Comparison of ENCODE assay signal across 1 cellular context in the genomic region with DNA sequence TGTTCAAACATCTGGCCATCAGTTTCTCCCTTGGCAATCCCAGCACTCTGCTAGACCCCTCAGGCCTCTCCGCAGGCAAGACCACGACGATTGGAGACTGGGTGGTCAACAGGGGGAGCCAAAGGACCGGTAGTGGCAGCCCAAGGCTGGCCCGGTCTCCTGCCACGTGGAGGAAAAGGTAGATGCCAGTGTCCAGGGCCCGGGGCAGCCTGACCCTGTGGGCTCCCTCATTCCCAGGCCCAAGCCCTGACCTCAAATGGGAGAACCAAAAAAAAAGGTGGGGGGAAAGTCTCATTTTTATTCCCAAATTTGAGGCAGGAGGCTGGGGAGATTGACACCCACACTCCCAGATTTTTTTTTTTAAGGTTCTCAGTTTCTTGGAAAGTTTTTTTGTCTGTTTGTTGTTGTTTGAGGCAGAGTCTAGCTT.
A peak's percentile ranks its signal among the peaks of the same experiment; 100 is the strongest.
TF ChIP-seq lines count a peak whose summit lies in the region.

No MANE protein-coding gene starts in this region.

TF ChIP-seq in HepG2, 621 proteins besides CTCF, POLR2A, EP300 and RAD21 (continues in another document):
- peak; percentile 72; the same call in 1 of the 3 replicates for TF ChIP-seq MXI1 (IDR thresholded peaks at IDR 0.05; ENCODE audit: borderline replicate concordance, low read depth, low read length)
- TF ChIP-seq, protein P1, sequence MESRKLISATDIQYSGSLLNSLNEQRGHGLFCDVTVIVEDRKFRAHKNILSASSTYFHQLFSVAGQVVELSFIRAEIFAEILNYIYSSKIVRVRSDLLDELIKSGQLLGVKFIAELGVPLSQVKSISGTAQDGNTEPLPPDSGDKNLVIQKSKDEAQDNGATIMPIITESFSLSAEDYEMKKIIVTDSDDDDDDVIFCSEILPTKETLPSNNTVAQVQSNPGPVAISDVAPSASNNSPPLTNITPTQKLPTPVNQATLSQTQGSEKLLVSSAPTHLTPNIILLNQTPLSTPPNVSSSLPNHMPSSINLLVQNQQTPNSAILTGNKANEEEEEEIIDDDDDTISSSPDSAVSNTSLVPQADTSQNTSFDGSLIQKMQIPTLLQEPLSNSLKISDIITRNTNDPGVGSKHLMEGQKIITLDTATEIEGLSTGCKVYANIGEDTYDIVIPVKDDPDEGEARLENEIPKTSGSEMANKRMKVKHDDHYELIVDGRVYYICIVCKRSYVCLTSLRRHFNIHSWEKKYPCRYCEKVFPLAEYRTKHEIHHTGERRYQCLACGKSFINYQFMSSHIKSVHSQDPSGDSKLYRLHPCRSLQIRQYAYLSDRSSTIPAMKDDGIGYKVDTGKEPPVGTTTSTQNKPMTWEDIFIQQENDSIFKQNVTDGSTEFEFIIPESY (CRISPR knock-in tag; IDR thresholded peaks at IDR 0.05): peak; percentile 51; the same call in 1 of the 2 replicates
- no peak for TF ChIP-seq NR2F6 (IDR thresholded peaks at IDR 0.05)
- peak; percentile 54; the same call in 1 of the 2 replicates for TF ChIP-seq NR2F6 (CRISPR knock-in tag; IDR thresholded peaks at IDR 0.05)
- peak; percentile 98 for TF ChIP-seq STAG1 (CRISPR knock-in tag; IDR thresholded peaks at IDR 0.05)
- peak; percentile 85; the same call in 1 of the 2 replicates for TF ChIP-seq HNRNPL (IDR thresholded peaks at IDR 0.05; ENCODE audit: low read depth, low read length)
- TF ChIP-seq ZNF768 (CRISPR knock-in tag; IDR thresholded peaks at IDR 0.05): peak; percentile 34; the same call in 1 of the 2 replicates
- no peak for TF ChIP-seq SRF (IDR thresholded peaks at IDR 0.05; ENCODE audit: low read depth, low read length)
- TF ChIP-seq ZNF317 (CRISPR knock-in tag; IDR thresholded peaks at IDR 0.05): no peak
- TF ChIP-seq, protein P2, sequence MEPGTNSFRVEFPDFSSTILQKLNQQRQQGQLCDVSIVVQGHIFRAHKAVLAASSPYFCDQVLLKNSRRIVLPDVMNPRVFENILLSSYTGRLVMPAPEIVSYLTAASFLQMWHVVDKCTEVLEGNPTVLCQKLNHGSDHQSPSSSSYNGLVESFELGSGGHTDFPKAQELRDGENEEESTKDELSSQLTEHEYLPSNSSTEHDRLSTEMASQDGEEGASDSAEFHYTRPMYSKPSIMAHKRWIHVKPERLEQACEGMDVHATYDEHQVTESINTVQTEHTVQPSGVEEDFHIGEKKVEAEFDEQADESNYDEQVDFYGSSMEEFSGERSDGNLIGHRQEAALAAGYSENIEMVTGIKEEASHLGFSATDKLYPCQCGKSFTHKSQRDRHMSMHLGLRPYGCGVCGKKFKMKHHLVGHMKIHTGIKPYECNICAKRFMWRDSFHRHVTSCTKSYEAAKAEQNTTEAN (CRISPR knock-in tag; conservative IDR thresholded peaks at IDR 0.05): no peak
- TF ChIP-seq ZNF335 (CRISPR knock-in tag; IDR thresholded peaks at IDR 0.05): 0 out of 2 replicates have a peak, but pooled peaks have one; percentile 35
- peak; percentile 70; the same call in 1 of the 2 replicates for TF ChIP-seq ZNF501 (CRISPR knock-in tag; IDR thresholded peaks at IDR 0.05)
- TF ChIP-seq RXRA (CRISPR knock-in tag; IDR thresholded peaks at IDR 0.05): 0 out of 2 replicates have a peak, but pooled peaks have one; percentile 15
- TF ChIP-seq, protein P3, sequence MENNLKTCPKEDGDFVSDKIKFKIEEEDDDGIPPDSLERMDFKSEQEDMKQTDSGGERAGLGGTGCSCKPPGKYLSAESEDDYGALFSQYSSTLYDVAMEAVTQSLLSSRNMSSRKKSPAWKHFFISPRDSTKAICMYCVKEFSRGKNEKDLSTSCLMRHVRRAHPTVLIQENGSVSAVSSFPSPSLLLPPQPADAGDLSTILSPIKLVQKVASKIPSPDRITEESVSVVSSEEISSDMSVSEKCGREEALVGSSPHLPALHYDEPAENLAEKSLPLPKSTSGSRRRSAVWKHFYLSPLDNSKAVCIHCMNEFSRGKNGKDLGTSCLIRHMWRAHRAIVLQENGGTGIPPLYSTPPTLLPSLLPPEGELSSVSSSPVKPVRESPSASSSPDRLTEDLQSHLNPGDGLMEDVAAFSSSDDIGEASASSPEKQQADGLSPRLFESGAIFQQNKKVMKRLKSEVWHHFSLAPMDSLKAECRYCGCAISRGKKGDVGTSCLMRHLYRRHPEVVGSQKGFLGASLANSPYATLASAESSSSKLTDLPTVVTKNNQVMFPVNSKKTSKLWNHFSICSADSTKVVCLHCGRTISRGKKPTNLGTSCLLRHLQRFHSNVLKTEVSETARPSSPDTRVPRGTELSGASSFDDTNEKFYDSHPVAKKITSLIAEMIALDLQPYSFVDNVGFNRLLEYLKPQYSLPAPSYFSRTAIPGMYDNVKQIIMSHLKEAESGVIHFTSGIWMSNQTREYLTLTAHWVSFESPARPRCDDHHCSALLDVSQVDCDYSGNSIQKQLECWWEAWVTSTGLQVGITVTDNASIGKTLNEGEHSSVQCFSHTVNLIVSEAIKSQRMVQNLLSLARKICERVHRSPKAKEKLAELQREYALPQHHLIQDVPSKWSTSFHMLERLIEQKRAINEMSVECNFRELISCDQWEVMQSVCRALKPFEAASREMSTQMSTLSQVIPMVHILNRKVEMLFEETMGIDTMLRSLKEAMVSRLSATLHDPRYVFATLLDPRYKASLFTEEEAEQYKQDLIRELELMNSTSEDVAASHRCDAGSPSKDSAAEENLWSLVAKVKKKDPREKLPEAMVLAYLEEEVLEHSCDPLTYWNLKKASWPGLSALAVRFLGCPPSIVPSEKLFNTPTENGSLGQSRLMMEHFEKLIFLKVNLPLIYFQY (CRISPR knock-in tag; IDR thresholded peaks at IDR 0.05; ENCODE audit: borderline replicate concordance): peak; percentile 91
- no peak; the same call in 1 of the 2 replicates for TF ChIP-seq ZNF350 (CRISPR knock-in tag; IDR thresholded peaks at IDR 0.05; ENCODE audit: borderline replicate concordance, low read depth)
- TF ChIP-seq, protein P4, sequence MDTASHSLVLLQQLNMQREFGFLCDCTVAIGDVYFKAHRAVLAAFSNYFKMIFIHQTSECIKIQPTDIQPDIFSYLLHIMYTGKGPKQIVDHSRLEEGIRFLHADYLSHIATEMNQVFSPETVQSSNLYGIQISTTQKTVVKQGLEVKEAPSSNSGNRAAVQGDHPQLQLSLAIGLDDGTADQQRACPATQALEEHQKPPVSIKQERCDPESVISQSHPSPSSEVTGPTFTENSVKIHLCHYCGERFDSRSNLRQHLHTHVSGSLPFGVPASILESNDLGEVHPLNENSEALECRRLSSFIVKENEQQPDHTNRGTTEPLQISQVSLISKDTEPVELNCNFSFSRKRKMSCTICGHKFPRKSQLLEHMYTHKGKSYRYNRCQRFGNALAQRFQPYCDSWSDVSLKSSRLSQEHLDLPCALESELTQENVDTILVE (CRISPR knock-in tag; IDR thresholded peaks at IDR 0.05): peak; percentile 72
- TF ChIP-seq, protein P5, sequence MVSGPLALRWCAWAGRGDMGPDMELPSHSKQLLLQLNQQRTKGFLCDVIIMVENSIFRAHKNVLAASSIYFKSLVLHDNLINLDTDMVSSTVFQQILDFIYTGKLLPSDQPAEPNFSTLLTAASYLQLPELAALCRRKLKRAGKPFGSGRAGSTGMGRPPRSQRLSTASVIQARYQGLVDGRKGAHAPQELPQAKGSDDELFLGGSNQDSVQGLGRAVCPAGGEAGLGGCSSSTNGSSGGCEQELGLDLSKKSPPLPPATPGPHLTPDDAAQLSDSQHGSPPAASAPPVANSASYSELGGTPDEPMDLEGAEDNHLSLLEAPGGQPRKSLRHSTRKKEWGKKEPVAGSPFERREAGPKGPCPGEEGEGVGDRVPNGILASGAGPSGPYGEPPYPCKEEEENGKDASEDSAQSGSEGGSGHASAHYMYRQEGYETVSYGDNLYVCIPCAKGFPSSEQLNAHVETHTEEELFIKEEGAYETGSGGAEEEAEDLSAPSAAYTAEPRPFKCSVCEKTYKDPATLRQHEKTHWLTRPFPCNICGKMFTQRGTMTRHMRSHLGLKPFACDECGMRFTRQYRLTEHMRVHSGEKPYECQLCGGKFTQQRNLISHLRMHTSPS (CRISPR knock-in tag; IDR thresholded peaks at IDR 0.05; ENCODE audit: low read depth): 0 out of 2 replicates have a peak, but pooled peaks have one; percentile 30
- TF ChIP-seq, protein P6, sequence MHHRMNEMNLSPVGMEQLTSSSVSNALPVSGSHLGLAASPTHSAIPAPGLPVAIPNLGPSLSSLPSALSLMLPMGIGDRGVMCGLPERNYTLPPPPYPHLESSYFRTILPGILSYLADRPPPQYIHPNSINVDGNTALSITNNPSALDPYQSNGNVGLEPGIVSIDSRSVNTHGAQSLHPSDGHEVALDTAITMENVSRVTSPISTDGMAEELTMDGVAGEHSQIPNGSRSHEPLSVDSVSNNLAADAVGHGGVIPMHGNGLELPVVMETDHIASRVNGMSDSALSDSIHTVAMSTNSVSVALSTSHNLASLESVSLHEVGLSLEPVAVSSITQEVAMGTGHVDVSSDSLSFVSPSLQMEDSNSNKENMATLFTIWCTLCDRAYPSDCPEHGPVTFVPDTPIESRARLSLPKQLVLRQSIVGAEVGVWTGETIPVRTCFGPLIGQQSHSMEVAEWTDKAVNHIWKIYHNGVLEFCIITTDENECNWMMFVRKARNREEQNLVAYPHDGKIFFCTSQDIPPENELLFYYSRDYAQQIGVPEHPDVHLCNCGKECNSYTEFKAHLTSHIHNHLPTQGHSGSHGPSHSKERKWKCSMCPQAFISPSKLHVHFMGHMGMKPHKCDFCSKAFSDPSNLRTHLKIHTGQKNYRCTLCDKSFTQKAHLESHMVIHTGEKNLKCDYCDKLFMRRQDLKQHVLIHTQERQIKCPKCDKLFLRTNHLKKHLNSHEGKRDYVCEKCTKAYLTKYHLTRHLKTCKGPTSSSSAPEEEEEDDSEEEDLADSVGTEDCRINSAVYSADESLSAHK (CRISPR knock-in tag; IDR thresholded peaks at IDR 0.05; ENCODE audit: borderline replicate concordance): no peak
- TF ChIP-seq HDAC2 (CRISPR knock-in tag; IDR thresholded peaks at IDR 0.05): peak; percentile 73; the same call in 1 of the 2 replicates
- TF ChIP-seq SNAPC2 (CRISPR knock-in tag; IDR thresholded peaks at IDR 0.05): no peak
- peak; percentile 43; the same call in 1 of the 2 replicates for TF ChIP-seq NCOA2 (CRISPR knock-in tag; IDR thresholded peaks at IDR 0.05)
- no peak for TF ChIP-seq RFXANK (CRISPR knock-in tag; IDR thresholded peaks at IDR 0.05)
- TF ChIP-seq SIX4 (CRISPR knock-in tag; IDR thresholded peaks at IDR 0.05): no peak
- TF ChIP-seq, protein P7, sequence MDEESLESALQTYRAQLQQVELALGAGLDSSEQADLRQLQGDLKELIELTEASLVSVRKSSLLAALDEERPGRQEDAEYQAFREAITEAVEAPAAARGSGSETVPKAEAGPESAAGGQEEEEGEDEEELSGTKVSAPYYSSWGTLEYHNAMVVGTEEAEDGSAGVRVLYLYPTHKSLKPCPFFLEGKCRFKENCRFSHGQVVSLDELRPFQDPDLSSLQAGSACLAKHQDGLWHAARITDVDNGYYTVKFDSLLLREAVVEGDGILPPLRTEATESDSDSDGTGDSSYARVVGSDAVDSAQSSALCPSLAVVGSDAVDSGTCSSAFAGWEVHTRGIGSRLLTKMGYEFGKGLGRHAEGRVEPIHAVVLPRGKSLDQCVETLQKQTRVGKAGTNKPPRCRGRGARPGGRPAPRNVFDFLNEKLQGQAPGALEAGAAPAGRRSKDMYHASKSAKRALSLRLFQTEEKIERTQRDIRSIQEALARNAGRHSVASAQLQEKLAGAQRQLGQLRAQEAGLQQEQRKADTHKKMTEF (CRISPR knock-in tag; IDR thresholded peaks at IDR 0.05): peak; percentile 63
- TF ChIP-seq ZNF547 (CRISPR knock-in tag; IDR thresholded peaks at IDR 0.05): no peak; the same call in 1 of the 2 replicates
- TF ChIP-seq, protein P8, sequence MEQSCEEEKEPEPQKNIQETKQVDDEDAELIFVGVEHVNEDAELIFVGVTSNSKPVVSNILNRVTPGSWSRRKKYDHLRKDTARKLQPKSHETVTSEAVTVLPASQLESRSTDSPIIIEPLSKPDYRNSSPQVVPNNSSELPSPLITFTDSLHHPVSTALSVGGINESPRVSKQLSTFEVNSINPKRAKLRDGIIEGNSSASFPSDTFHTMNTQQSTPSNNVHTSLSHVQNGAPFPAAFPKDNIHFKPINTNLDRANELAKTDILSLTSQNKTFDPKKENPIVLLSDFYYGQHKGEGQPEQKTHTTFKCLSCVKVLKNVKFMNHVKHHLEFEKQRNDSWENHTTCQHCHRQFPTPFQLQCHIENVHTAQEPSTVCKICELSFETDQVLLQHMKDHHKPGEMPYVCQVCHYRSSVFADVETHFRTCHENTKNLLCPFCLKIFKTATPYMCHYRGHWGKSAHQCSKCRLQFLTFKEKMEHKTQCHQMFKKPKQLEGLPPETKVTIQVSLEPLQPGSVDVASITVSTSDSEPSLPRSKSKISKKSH (CRISPR knock-in tag; IDR thresholded peaks at IDR 0.05; ENCODE audit: borderline replicate concordance): 0 out of 2 replicates have a peak, but pooled peaks have one; percentile 29
- TF ChIP-seq IRX3 (CRISPR knock-in tag; IDR thresholded peaks at IDR 0.05; ENCODE audit: borderline replicate concordance, low read depth): no peak
- no peak for TF ChIP-seq ZKSCAN1 (IDR thresholded peaks at IDR 0.05; ENCODE audit: low read length)
- peak; percentile 36; the same call in 1 of the 2 replicates for TF ChIP-seq RNF2 (conservative IDR thresholded peaks at IDR 0.05; ENCODE audit: low read depth)
- peak; percentile 68 for TF ChIP-seq SAP130 (CRISPR knock-in tag; IDR thresholded peaks at IDR 0.05; ENCODE audit: low read depth)
- TF ChIP-seq TARDBP (CRISPR knock-in tag; IDR thresholded peaks at IDR 0.05): peak; percentile 58; the same call in 1 of the 2 replicates
- peak; percentile 61; the same call in 1 of the 2 replicates for TF ChIP-seq ZNF331 (CRISPR knock-in tag; IDR thresholded peaks at IDR 0.05)
- peak; percentile 60; the same call in 1 of the 2 replicates for TF ChIP-seq BORCS8-MEF2B (CRISPR knock-in tag; IDR thresholded peaks at IDR 0.05)
- TF ChIP-seq GATAD1 (CRISPR knock-in tag; IDR thresholded peaks at IDR 0.05): peak; percentile 57; the same call in 1 of the 2 replicates
- TF ChIP-seq CREB1 (IDR thresholded peaks at IDR 0.05): no peak
- TF ChIP-seq CREB1 (CRISPR knock-in tag; IDR thresholded peaks at IDR 0.05): no peak
- TF ChIP-seq XRCC5 (optimal IDR thresholded peaks at IDR 0.05; ENCODE audit: low read length): peak; percentile 53
- no peak for TF ChIP-seq KDM5A (IDR thresholded peaks at IDR 0.05; ENCODE audit: borderline replicate concordance, low read length)
- TF ChIP-seq PHF21A (CRISPR knock-in tag; IDR thresholded peaks at IDR 0.05): 0 out of 2 replicates have a peak, but pooled peaks have one; percentile 39
- peak; percentile 5 for TF ChIP-seq ZFP36 (IDR thresholded peaks at IDR 0.05; ENCODE audit: borderline replicate concordance, low read depth, low read length, partially characterized antibody)
- no peak for TF ChIP-seq ARNTL (CRISPR knock-in tag; IDR thresholded peaks at IDR 0.05)
